In genomic region chr2:43103093-43103404, GRCh38 we compare ENCODE assay signal across 1 cellular context.
TF ChIP-seq lines count a peak whose summit lies in the region.

No MANE protein-coding gene starts in this region.

TF ChIP-seq in H1, 55 proteins besides CTCF, POLR2A, EP300 and RAD21 (continued from another document):
- TF ChIP-seq EGR1 (IDR thresholded peaks at IDR 0.05; ENCODE audit: borderline replicate concordance, low read depth, low read length) (no peak), FOSL1 (IDR thresholded peaks at IDR 0.05; ENCODE audit: insufficient read depth, low read depth, low read length) (no peak), EZH2 (IDR thresholded peaks at IDR 0.05; ENCODE audit: low read depth, low read length, severe bottlenecking) (no peak), TCF12 (IDR thresholded peaks at IDR 0.05; ENCODE audit: low read depth, low read length) (no peak), MAX (IDR thresholded peaks at IDR 0.05) (no peak), HDAC6 (IDR thresholded peaks at IDR 0.05; ENCODE audit: low read depth, low read length) (no peak), POLR2AphosphoS5 (IDR thresholded peaks at IDR 0.05; ENCODE audit: low read depth, low read length) (no peak), SP2 (IDR thresholded peaks at IDR 0.05; ENCODE audit: low read length) (no peak), TAF7 (optimal IDR thresholded peaks at IDR 0.05; ENCODE audit: borderline replicate concordance, low read depth, low read length) (no peak), SP4 (IDR thresholded peaks at IDR 0.05; ENCODE audit: low read length) (no peak), E2F6 (IDR thresholded peaks at IDR 0.05) (no peak), CHD2 (IDR thresholded peaks at IDR 0.05; ENCODE audit: low read length) (no peak), MAFK (IDR thresholded peaks at IDR 0.05; ENCODE audit: low read depth, low read length) (no peak), ATF3 (IDR thresholded peaks at IDR 0.05; ENCODE audit: insufficient read depth, low read depth, low read length) (no peak)
TF ChIP-seq in H1: peak in this region for 0.
